26 cellular contexts compared by ENCODE assay signal in genomic region chr7:14336256-14336655, GRCh38.
"Had no signal": no experiment of that assay in that cellular context is flagged by ENCODE, and none has a peak within 500 bp of the region (broad histone marks: within the 10 kb centered on the region; RNA-seq: fewer than 3 reads in every experiment).

No MANE protein-coding gene starts in this region.

- H3K4me3 Mint-ChIP-seq: activated B cell treated with CpG ODN at 0.5 μM for 24 hours; activated CD4-positive, alpha-beta T cell treated with anti-CD3 and anti-CD28 coated beads, Interleukin-2, amount 10 ng/mL, durations not matched to agents 24 days and 14 days; activated CD8-positive, alpha-beta memory T cell treated with anti-CD3 and anti-CD28 coated beads, Interleukin-2, amount 10 ng/mL, durations not matched to agents 7 days and 5 days; activated naive CD8-positive, alpha-beta T cell treated with anti-CD3 and anti-CD28 coated beads, Interleukin-2, amount 50 U/mL, for 24 hours; activated T-cell treated with anti-CD3 and anti-CD28 coated beads, Interleukin-2, amount 50 U/mL, for 24 hours; brain; T-helper 17 cell had no signal

- H3K27ac Mint-ChIP-seq: activated B cell treated with CpG ODN at 0.5 μM for 24 hours; activated CD4-positive, alpha-beta T cell treated with anti-CD3 and anti-CD28 coated beads, Interleukin-2, amount 10 ng/mL, durations not matched to agents 24 days and 14 days; activated CD8-positive, alpha-beta memory T cell treated with anti-CD3 and anti-CD28 coated beads, Interleukin-2, amount 10 ng/mL, durations not matched to agents 7 days and 5 days; activated naive CD4-positive, alpha-beta T cell treated with anti-CD3 and anti-CD28 coated beads, Interleukin-2, amount 50 U/mL, for 72 hours; activated naive CD8-positive, alpha-beta T cell treated with anti-CD3 and anti-CD28 coated beads, Interleukin-2, amount 50 U/mL, for 24 hours; activated T-cell treated with anti-CD3 and anti-CD28 coated beads, Interleukin-2, amount 50 U/mL, for 24 hours; brain; T-helper 17 cell had no signal

- H3K9me3 Mint-ChIP-seq: activated B cell treated with CpG ODN at 0.5 μM for 24 hours; activated CD4-positive, alpha-beta T cell treated with anti-CD3 and anti-CD28 coated beads, Interleukin-2, amount 10 ng/mL, durations not matched to agents 24 days and 14 days; activated naive CD8-positive, alpha-beta T cell treated with anti-CD3 and anti-CD28 coated beads, Interleukin-2, amount 50 U/mL, for 24 hours; activated T-cell treated with anti-CD3 and anti-CD28 coated beads, Interleukin-2, amount 50 U/mL, for 24 hours; brain had no signal

- H3K4me1 Mint-ChIP-seq: activated B cell treated with CpG ODN at 0.5 μM for 24 hours; activated CD4-positive, alpha-beta T cell treated with anti-CD3 and anti-CD28 coated beads, Interleukin-2, amount 10 ng/mL, durations not matched to agents 24 days and 14 days; activated CD8-positive, alpha-beta memory T cell treated with anti-CD3 and anti-CD28 coated beads, Interleukin-2, amount 10 ng/mL, durations not matched to agents 7 days and 5 days; activated naive CD8-positive, alpha-beta T cell treated with anti-CD3 and anti-CD28 coated beads, Interleukin-2, amount 50 U/mL, for 24 hours; T-helper 17 cell had no signal

- DNase-seq: activated B cell treated with CpG ODN at 0.5 μM for 24 hours; activated CD4-positive, alpha-beta T cell treated with anti-CD3 and anti-CD28 coated beads for 1 hour; activated CD4-positive, alpha-beta T cell treated with anti-CD3 and anti-CD28 coated beads, Interleukin-2, amount 10 ng/mL, durations not matched to agents 24 days and 14 days; activated CD4-positive, alpha-beta T cell treated with anti-CD3 and anti-CD28 coated beads, Interleukin-2, amount 50 U/mL, for 48 hours; activated CD8-positive, alpha-beta memory T cell treated with anti-CD3 and anti-CD28 coated beads, Interleukin-2, amount 10 ng/mL, durations not matched to agents 7 days and 5 days; activated effector memory CD4-positive, alpha-beta T cell treated with anti-CD3 and anti-CD28 coated beads, Interleukin-2, amount 50 U/mL, for 16 hours; activated naive CD4-positive, alpha-beta T cell treated with Interleukin-2 at 50 U/mL for 16 hours; activated naive CD8-positive, alpha-beta T cell treated with anti-CD3 and anti-CD28 coated beads, Interleukin-2, amount 50 U/mL, for 24 hours; activated T-cell treated with anti-CD3 and anti-CD28 coated beads, Interleukin-2, amount 50 U/mL, for 24 hours; amygdala; MV-4-11; NCI-H1092 treated with DMSO at 0.1 percent for 48 hours; NCI-H1436; NCI-H1694 treated with DMSO at 0.1 percent for 48 hours; NCI-H2029 treated with DMSO at 0.1 percent for 48 hours; NCI-H345; NCI-H510A; NCI-H526 treated with DMSO at 0.1 percent for 48 hours; NCI-H82; SIG-M5; T-helper 17 cell; T-helper 9 cell had no signal

- ATAC-seq: activated CD8-positive, alpha-beta memory T cell treated with anti-CD3 and anti-CD28 coated beads, Interleukin-2, amount 10 ng/mL, durations not matched to agents 7 days and 5 days; activated naive CD4-positive, alpha-beta T cell treated with anti-CD3 and anti-CD28 coated beads, Interleukin-2, amount 50 U/mL, for 72 hours; activated naive CD8-positive, alpha-beta T cell treated with anti-CD3 and anti-CD28 coated beads, Interleukin-2, amount 50 U/mL, for 24 hours; T-helper 17 cell had no signal

- H3K36me3 Mint-ChIP-seq: activated CD8-positive, alpha-beta memory T cell treated with anti-CD3 and anti-CD28 coated beads, Interleukin-2, amount 10 ng/mL, durations not matched to agents 7 days and 5 days; activated naive CD4-positive, alpha-beta T cell treated with anti-CD3 and anti-CD28 coated beads, Interleukin-2, amount 50 U/mL, for 72 hours; brain had no signal

- H3K27me3 Mint-ChIP-seq: activated B cell treated with CpG ODN at 0.5 μM for 24 hours; activated CD4-positive, alpha-beta T cell treated with anti-CD3 and anti-CD28 coated beads, Interleukin-2, amount 10 ng/mL, durations not matched to agents 24 days and 14 days; activated CD8-positive, alpha-beta memory T cell treated with anti-CD3 and anti-CD28 coated beads, Interleukin-2, amount 10 ng/mL, durations not matched to agents 7 days and 5 days; activated naive CD8-positive, alpha-beta T cell treated with anti-CD3 and anti-CD28 coated beads, Interleukin-2, amount 50 U/mL, for 24 hours; activated T-cell treated with anti-CD3 and anti-CD28 coated beads, Interleukin-2, amount 50 U/mL, for 24 hours; brain; T-helper 17 cell had no signal

- FAIRE-seq: astrocyte, TTC549 had no signal
